In genomic region chrX:45803383-45803921, GRCh38 we compare ENCODE assay signal across 8 cellular contexts.
A peak's percentile ranks its signal among the peaks of the same experiment; 100 is the strongest.
DNase-seq lines count a peak whose midpoint lies in the region; TF ChIP-seq lines count a peak whose summit lies in the region.

No MANE protein-coding gene starts in this region.

- peaks cover 8% of the 10 kb centered on the region for H3K36me3 ChIP-seq in mesodermal cell (ENCODE audit: control insufficient read depth, insufficient read depth, low read length)
- no peaks in the 10 kb centered on the region for H3K36me3 ChIP-seq in esophagus muscularis mucosa
- no peaks in the 10 kb centered on the region for H3K36me3 ChIP-seq in H7 (replicated peaks; ENCODE audit: control insufficient read depth, insufficient read depth, low read length)

- TF ChIP-seq POLR2A in NB4 (IDR thresholded peaks at IDR 0.05; ENCODE audit: extremely low read depth, insufficient read length) (no peak), esophagus muscularis mucosa (IDR thresholded peaks at IDR 0.05; ENCODE audit: low read depth) (no peak)

- H3K9me3 ChIP-seq in mesodermal cell (ENCODE audit: control insufficient read depth, low read length), result no peaks in the 10 kb centered on the region
- H3K9me3 ChIP-seq in esophagus muscularis mucosa, result no peaks in the 10 kb centered on the region

- H3K4me1 ChIP-seq in mesodermal cell (ENCODE audit: control insufficient read depth, insufficient read depth, low read length, poor library complexity, severe bottlenecking) (peaks cover 26% of the 10 kb centered on the region), esophagus muscularis mucosa (peaks cover 0 to 6% (median 3%) of the 10 kb centered on the region in 4 donors)

- peak; percentile 80 for DNase-seq in Daoy (ENCODE audit: low read depth)
- DNase-seq in NB4 (ENCODE audit: low read depth), result peak; percentile 91
- DNase-seq in activated naive CD4-positive, alpha-beta T cell treated with anti-CD3 and anti-CD28 coated beads, Interleukin-2, amount 50 U/mL, for 16 hours, result peak; percentile 33
- DNase-seq in esophagus muscularis mucosa (ENCODE audit: extremely low spot score), result no peak
- DNase-seq in H7, result no peak
- DNase-seq in GM13976 (ENCODE audit: low spot score), result no peak
- no peak for DNase-seq in NCI-H526 treated with DMSO at 0.1 percent for 48 hours (lab: John Stamatoyannopoulos, UW)

- H3K4me3 ChIP-seq in NB4 (ENCODE audit: low read depth, low read length), result peak overlapping the region; percentile 59
- H3K4me3 ChIP-seq in mesodermal cell (ENCODE audit: extremely low read depth, insufficient read depth, low read length, poor library complexity, severe bottlenecking), result no peak overlapping the region
- H3K4me3 ChIP-seq in esophagus muscularis mucosa, result no peak overlapping the region
- no peak overlapping the region for H3K4me3 ChIP-seq in H7 (ENCODE audit: insufficient read depth, low read depth, low read length)

- in situ Hi-C loops in GM13976 (cut with MboI; ENCODE audit: low sequenced_read_pairs, unreplicated experiment), result no loop called here

- TF ChIP-seq CTCF in NB4 (IDR thresholded peaks at IDR 0.05; ENCODE audit: low read depth, low read length), result no peak
- TF ChIP-seq CTCF in esophagus muscularis mucosa (IDR thresholded peaks at IDR 0.05), result no peak
- TF ChIP-seq CTCF in GM13976 (IDR thresholded peaks at IDR 0.05; ENCODE audit: borderline replicate concordance, control extremely low read depth, extremely low read depth, insufficient read depth, missing control alignments), result no peak

- intact Hi-C loops in esophagus muscularis mucosa (cut with DNase I), result no loop called here

- no CpG with 5 or more reads among the region's 4 CpGs for WGBS in mesodermal cell (ENCODE audit: insufficient coverage in 2 of 2), 2 experiments
- 60% methylated on average over 4 of the region's 4 CpGs for WGBS in esophagus muscularis mucosa

- H3K27ac ChIP-seq in mesodermal cell (ENCODE audit: low read depth, low read length, severe bottlenecking), result peak overlapping the region; percentile 49
- no peak overlapping the region for H3K27ac ChIP-seq in esophagus muscularis mucosa (replicated peaks in 1 of 4)

- no peak for TF ChIP-seq EP300 in esophagus muscularis mucosa (IDR thresholded peaks at IDR 0.05)

- H3K27me3 ChIP-seq in esophagus muscularis mucosa (no peaks in the 10 kb centered on the region), H7 (ENCODE audit: control insufficient read depth, insufficient read depth, low read length) (no peaks in the 10 kb centered on the region)

Comparison
In these comparisons a context has a peak if more than half of its experiments do, and no peak if none do; other contexts are left out.
1. DNase-seq: peak in Daoy (single experiment), NB4 (single experiment) and activated naive CD4-positive, alpha-beta T cell treated with anti-CD3 and anti-CD28 coated beads, Interleukin-2, amount 50 U/mL, for 16 hours (single experiment); none in esophagus muscularis mucosa (single experiment), H7 (single experiment), GM13976 (single experiment) and NCI-H526 treated with DMSO at 0.1 percent for 48 hours (single experiment).